1 cellular context compared by ENCODE assay signal in genomic region chr1:232017057-232017456, GRCh38.
TF ChIP-seq lines count a peak whose summit lies in the region.

No MANE protein-coding gene starts in this region.

TF ChIP-seq in IMR-90, 13 proteins besides CTCF, POLR2A, EP300 and RAD21 (continued from another document):
- no peak for TF ChIP-seq USF2 (IDR thresholded peaks at IDR 0.05; ENCODE audit: low read depth, low read length)
